In the genomic region with DNA sequence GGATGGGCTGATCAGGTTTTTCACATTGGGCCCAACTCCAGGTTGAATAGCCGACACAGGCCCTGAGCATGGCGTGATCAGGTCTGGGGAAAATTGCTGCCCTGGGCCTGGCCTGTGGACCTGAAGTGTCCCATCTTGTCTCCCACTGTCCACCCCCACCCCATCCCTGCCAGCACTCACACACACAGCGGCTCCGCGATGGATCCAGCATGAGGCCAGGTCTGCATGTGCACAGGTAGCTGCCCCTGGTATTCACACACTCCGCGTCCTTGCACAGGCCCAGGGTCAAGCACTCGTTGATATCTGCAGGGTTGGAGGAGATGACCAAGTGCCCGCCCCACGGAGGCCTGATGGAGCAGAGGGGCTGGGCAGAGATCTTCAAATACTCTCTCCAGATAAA, we compare ENCODE assay signal across 1 cellular context.
TF ChIP-seq lines count a peak whose summit lies in the region.

No MANE protein-coding gene starts in this region.

TF ChIP-seq in IMR-90, 13 proteins besides CTCF, POLR2A, EP300 and RAD21:
- no peak for TF ChIP-seq MXI1 (IDR thresholded peaks at IDR 0.05; ENCODE audit: borderline replicate concordance, low read depth, low read length)
- no peak for TF ChIP-seq RFX5 (IDR thresholded peaks at IDR 0.05; ENCODE audit: low read depth, low read length)
- TF ChIP-seq NFE2L2 (IDR thresholded peaks at IDR 0.05; ENCODE audit: low read depth, low read length), result no peak
- TF ChIP-seq CHD1 (IDR thresholded peaks at IDR 0.05; ENCODE audit: low read depth, low read length), result no peak
